10 cellular contexts compared by ENCODE assay signal in genomic region chr3:161770532-161771386, GRCh38.
DNase-seq lines count a peak whose midpoint lies in the region; ATAC-seq, FAIRE-seq and TF ChIP-seq lines count a peak whose summit lies in the region.
"Had no signal": no experiment of that assay in that cellular context is flagged by ENCODE, and none has a peak within 500 bp of the region (broad histone marks: within the 10 kb centered on the region; RNA-seq: fewer than 3 reads in every experiment).

No MANE protein-coding gene starts in this region.

- no peaks in the 10 kb centered on the region for H3K36me3 Mint-ChIP-seq in astrocyte (ENCODE audit: low read depth, unreplicated experiment)
- no peaks in the 10 kb centered on the region for H3K36me3 Mint-ChIP-seq in GM23338 (ENCODE audit: low read depth)

- H3K27me3 Mint-ChIP-seq in astrocyte (ENCODE audit: low read depth, unreplicated experiment) (no peaks in the 10 kb centered on the region), GM23338 (ENCODE audit: insufficient read depth, low read depth, poor library complexity) (no peaks in the 10 kb centered on the region)

- H3K4me1 ChIP-seq in astrocyte (ENCODE audit: insufficient read depth, low read length) (peaks cover 3% of the 10 kb centered on the region), heart left ventricle (no peaks in the 10 kb centered on the region), GM23338 (ENCODE audit: insufficient read depth) (no peaks in the 10 kb centered on the region)

- TF ChIP-seq CTCF in GM12864 (IDR thresholded peaks at IDR 0.05; ENCODE audit: low read depth, low read length, missing control alignments), result no peak
- no peak for TF ChIP-seq CTCF in astrocyte (IDR thresholded peaks at IDR 0.05; ENCODE audit: insufficient read depth, low read depth, low read length)
- no peak for TF ChIP-seq CTCF in RWPE1 (conservative IDR thresholded peaks at IDR 0.05; ENCODE audit: low read depth)
- no peak for TF ChIP-seq CTCF in heart left ventricle (IDR thresholded peaks at IDR 0.05)
- no peak for TF ChIP-seq CTCF in GM23338 (conservative IDR thresholded peaks at IDR 0.05; ENCODE audit: low read depth in 2 of 2)

- FAIRE-seq in astrocyte (lab: Jason Lieb, UNC), result no peak
- FAIRE-seq: bronchial epithelial cell had no signal

- H3K36me3 ChIP-seq in astrocyte (ENCODE audit: insufficient read depth, low read length) (no peaks in the 10 kb centered on the region), heart left ventricle (no peaks in the 10 kb centered on the region), GM23338 (ENCODE audit: insufficient read depth) (no peaks in the 10 kb centered on the region)

- H3K27ac Mint-ChIP-seq in astrocyte (ENCODE audit: unreplicated experiment) (peak overlapping the region; percentile 79), GM23338 (no peak overlapping the region)

- peaks cover 7% of the 10 kb centered on the region; the same call in 1 of the 2 replicates for H3K9me2 ChIP-seq in GM23338 (ENCODE audit: insufficient read depth)

- CTCF ChIA-PET in RWPE1 (lab: Yijun Ruan, JAX), result no interaction called here

- no peak overlapping the region for H3K4me3 ChIP-seq in GM12864 (ENCODE audit: low read depth, low read length)
- H3K4me3 ChIP-seq in astrocyte (ENCODE audit: insufficient read depth, low read depth, low read length), result no peak overlapping the region
- H3K4me3 ChIP-seq in heart left ventricle, result no peak overlapping the region
- no peak overlapping the region for H3K4me3 ChIP-seq in GM23338

- DNase-seq in GM12864 (ENCODE audit: low read depth) (peak; percentile 1), astrocyte (ENCODE audit: low read depth) (peak; percentile 87), RWPE1 (ENCODE audit: low spot score) (no peak), heart left ventricle (no peak), GM23338 (ENCODE audit: low spot score) (no peak)
- DNase-seq in activated CD8-positive, alpha-beta memory T cell treated with anti-CD3 and anti-CD28 coated beads for 24 hours, result no peak
- DNase-seq: mammary epithelial cell had no signal

- H2AFZ ChIP-seq in astrocyte (ENCODE audit: low read depth, low read length), result no peak overlapping the region
- no peak overlapping the region for H2AFZ ChIP-seq in GM23338

- POLR2A ChIA-PET in RWPE1 (lab: Yijun Ruan, JAX; ENCODE audit: low non-redundant PET), result no interaction called here

- no peaks in the 10 kb centered on the region for H4K20me1 ChIP-seq in astrocyte (ENCODE audit: insufficient read depth, low read length)
- H4K20me1 ChIP-seq in GM23338 (replicated peaks; ENCODE audit: insufficient read depth), result no peaks in the 10 kb centered on the region

- no peak overlapping the region for H3K9ac ChIP-seq in astrocyte (ENCODE audit: low read length)

- no peak overlapping the region for H3K4me3 Mint-ChIP-seq in astrocyte (ENCODE audit: unreplicated experiment)
- H3K4me3 Mint-ChIP-seq in GM23338, result no peak overlapping the region

- TF ChIP-seq POLR2A in heart left ventricle (IDR thresholded peaks at IDR 0.05), result no peak

- H3K9me3 ChIP-seq in astrocyte (ENCODE audit: insufficient read depth, low read depth, low read length) (no peaks in the 10 kb centered on the region), heart left ventricle (peaks cover 0 to 5% (median 0%) of the 10 kb centered on the region in 12 donors)

- H3K4me1 Mint-ChIP-seq in astrocyte (ENCODE audit: low read depth, unreplicated experiment), result peaks cover 5% of the 10 kb centered on the region
- peaks cover 10% of the 10 kb centered on the region; the same call in 2 of the 3 replicates for H3K4me1 Mint-ChIP-seq in GM23338

- intact Hi-C loops in heart left ventricle (cut with DNase I), result no loop called here

- H3K27ac ChIP-seq in astrocyte (ENCODE audit: low read depth, low read length) (peak overlapping the region; percentile 49), RWPE1 (no peak overlapping the region), heart left ventricle (no peak overlapping the region), GM23338 (ENCODE audit: low read depth) (no peak overlapping the region)

- ATAC-seq in GM19463 (IDR thresholded peaks at IDR 0.05; ENCODE audit: unreplicated experiment), result peak; percentile 89
- peak; percentile 77 for ATAC-seq in HG03139 (IDR thresholded peaks at IDR 0.05; ENCODE audit: unreplicated experiment)
- ATAC-seq in heart left ventricle, result no peak
- no peak for ATAC-seq in GM23338

- H3K79me2 ChIP-seq in astrocyte (ENCODE audit: insufficient read depth, low read length) (no peaks in the 10 kb centered on the region), GM23338 (replicated peaks; ENCODE audit: insufficient read depth) (no peaks in the 10 kb centered on the region)

- H3K27me3 ChIP-seq in astrocyte (ENCODE audit: insufficient read depth, low read length) (no peaks in the 10 kb centered on the region), heart left ventricle (no peaks in the 10 kb centered on the region), GM23338 (ENCODE audit: insufficient read depth) (no peaks in the 10 kb centered on the region)

- H3F3A ChIP-seq in GM23338 (replicated peaks; ENCODE audit: low read depth), result no peaks in the 10 kb centered on the region

- H3K4me2 ChIP-seq in astrocyte (ENCODE audit: low read length) (peak overlapping the region; percentile 29), GM23338 (no peak overlapping the region)

- peaks cover 6% of the 10 kb centered on the region for H3K9me3 Mint-ChIP-seq in astrocyte (ENCODE audit: unreplicated experiment)
- no peaks in the 10 kb centered on the region; the same call in 2 of the 3 replicates for H3K9me3 Mint-ChIP-seq in GM23338

- WGBS in heart left ventricle, 4 donors, result 51 to 71% (median 56%) methylated on average over 3 of the region's 3 CpGs

TF ChIP-seq in GM23338, 12 proteins besides CTCF, POLR2A, EP300 and RAD21 (continues in another document):
- TF ChIP-seq REST (IDR thresholded peaks at IDR 0.05; ENCODE audit: unreplicated experiment), result no peak

Comparison
In these comparisons a context has a peak if more than half of its experiments do, and no peak if none do; other contexts are left out.
1. DNase-seq: peak in GM12864 (single experiment) and astrocyte (single experiment); none in activated CD8-positive, alpha-beta memory T cell treated with anti-CD3 and anti-CD28 coated beads for 24 hours (single experiment), RWPE1 (single experiment), heart left ventricle (0 of 5) and GM23338 (single experiment).
2. ATAC-seq: peak in GM19463 (single experiment) and HG03139 (single experiment); none in heart left ventricle (0 of 4) and GM23338 (single experiment).